In the genomic region with DNA sequence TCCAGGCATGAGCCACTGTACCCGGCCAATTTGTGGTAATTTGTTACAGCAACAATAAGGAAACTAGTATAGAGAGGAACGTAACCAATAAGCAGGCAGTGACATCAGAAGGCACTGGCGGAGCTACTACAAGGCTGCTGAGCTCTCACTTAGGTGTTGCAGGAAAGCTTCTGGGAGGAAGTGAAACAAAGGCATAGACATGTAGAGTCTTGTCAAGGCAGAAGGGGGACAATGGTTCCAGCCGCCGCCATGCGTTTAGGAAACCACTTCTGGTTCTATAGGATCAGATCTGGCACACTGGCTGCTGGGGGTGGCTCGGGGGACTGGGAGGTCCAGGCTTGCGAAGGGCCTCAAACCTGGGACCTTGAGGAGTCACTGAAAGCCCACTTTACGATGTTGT, we compare ENCODE assay signal across 1 cellular context.
TF ChIP-seq lines count a peak whose summit lies in the region.

No MANE protein-coding gene starts in this region.

TF ChIP-seq in H1, 55 proteins besides CTCF, POLR2A, EP300 and RAD21 (continued from another document):
- TF ChIP-seq, protein P1, sequence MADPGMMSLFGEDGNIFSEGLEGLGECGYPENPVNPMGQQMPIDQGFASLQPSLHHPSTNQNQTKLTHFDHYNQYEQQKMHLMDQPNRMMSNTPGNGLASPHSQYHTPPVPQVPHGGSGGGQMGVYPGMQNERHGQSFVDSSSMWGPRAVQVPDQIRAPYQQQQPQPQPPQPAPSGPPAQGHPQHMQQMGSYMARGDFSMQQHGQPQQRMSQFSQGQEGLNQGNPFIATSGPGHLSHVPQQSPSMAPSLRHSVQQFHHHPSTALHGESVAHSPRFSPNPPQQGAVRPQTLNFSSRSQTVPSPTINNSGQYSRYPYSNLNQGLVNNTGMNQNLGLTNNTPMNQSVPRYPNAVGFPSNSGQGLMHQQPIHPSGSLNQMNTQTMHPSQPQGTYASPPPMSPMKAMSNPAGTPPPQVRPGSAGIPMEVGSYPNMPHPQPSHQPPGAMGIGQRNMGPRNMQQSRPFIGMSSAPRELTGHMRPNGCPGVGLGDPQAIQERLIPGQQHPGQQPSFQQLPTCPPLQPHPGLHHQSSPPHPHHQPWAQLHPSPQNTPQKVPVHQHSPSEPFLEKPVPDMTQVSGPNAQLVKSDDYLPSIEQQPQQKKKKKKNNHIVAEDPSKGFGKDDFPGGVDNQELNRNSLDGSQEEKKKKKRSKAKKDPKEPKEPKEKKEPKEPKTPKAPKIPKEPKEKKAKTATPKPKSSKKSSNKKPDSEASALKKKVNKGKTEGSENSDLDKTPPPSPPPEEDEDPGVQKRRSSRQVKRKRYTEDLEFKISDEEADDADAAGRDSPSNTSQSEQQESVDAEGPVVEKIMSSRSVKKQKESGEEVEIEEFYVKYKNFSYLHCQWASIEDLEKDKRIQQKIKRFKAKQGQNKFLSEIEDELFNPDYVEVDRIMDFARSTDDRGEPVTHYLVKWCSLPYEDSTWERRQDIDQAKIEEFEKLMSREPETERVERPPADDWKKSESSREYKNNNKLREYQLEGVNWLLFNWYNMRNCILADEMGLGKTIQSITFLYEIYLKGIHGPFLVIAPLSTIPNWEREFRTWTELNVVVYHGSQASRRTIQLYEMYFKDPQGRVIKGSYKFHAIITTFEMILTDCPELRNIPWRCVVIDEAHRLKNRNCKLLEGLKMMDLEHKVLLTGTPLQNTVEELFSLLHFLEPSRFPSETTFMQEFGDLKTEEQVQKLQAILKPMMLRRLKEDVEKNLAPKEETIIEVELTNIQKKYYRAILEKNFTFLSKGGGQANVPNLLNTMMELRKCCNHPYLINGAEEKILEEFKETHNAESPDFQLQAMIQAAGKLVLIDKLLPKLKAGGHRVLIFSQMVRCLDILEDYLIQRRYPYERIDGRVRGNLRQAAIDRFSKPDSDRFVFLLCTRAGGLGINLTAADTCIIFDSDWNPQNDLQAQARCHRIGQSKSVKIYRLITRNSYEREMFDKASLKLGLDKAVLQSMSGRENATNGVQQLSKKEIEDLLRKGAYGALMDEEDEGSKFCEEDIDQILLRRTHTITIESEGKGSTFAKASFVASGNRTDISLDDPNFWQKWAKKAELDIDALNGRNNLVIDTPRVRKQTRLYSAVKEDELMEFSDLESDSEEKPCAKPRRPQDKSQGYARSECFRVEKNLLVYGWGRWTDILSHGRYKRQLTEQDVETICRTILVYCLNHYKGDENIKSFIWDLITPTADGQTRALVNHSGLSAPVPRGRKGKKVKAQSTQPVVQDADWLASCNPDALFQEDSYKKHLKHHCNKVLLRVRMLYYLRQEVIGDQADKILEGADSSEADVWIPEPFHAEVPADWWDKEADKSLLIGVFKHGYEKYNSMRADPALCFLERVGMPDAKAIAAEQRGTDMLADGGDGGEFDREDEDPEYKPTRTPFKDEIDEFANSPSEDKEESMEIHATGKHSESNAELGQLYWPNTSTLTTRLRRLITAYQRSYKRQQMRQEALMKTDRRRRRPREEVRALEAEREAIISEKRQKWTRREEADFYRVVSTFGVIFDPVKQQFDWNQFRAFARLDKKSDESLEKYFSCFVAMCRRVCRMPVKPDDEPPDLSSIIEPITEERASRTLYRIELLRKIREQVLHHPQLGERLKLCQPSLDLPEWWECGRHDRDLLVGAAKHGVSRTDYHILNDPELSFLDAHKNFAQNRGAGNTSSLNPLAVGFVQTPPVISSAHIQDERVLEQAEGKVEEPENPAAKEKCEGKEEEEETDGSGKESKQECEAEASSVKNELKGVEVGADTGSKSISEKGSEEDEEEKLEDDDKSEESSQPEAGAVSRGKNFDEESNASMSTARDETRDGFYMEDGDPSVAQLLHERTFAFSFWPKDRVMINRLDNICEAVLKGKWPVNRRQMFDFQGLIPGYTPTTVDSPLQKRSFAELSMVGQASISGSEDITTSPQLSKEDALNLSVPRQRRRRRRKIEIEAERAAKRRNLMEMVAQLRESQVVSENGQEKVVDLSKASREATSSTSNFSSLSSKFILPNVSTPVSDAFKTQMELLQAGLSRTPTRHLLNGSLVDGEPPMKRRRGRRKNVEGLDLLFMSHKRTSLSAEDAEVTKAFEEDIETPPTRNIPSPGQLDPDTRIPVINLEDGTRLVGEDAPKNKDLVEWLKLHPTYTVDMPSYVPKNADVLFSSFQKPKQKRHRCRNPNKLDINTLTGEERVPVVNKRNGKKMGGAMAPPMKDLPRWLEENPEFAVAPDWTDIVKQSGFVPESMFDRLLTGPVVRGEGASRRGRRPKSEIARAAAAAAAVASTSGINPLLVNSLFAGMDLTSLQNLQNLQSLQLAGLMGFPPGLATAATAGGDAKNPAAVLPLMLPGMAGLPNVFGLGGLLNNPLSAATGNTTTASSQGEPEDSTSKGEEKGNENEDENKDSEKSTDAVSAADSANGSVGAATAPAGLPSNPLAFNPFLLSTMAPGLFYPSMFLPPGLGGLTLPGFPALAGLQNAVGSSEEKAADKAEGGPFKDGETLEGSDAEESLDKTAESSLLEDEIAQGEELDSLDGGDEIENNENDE (IDR thresholded peaks at IDR 0.05; ENCODE audit: insufficient replicate concordance, low read length): no peak
- no peak for TF ChIP-seq HDAC6 (IDR thresholded peaks at IDR 0.05; ENCODE audit: low read depth, low read length)
- TF ChIP-seq HDAC2 (IDR thresholded peaks at IDR 0.05; ENCODE audit: borderline replicate concordance in 1 of 2, low read depth in 2 of 2, low read length in 2 of 2): no peak
- TF ChIP-seq, protein P2, sequence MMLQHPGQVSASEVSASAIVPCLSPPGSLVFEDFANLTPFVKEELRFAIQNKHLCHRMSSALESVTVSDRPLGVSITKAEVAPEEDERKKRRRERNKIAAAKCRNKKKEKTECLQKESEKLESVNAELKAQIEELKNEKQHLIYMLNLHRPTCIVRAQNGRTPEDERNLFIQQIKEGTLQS (IDR thresholded peaks at IDR 0.05; ENCODE audit: insufficient read depth, low read depth, low read length): no peak
- no peak for TF ChIP-seq SP2 (IDR thresholded peaks at IDR 0.05; ENCODE audit: low read length)
- TF ChIP-seq CTBP2 (IDR thresholded peaks at IDR 0.05; ENCODE audit: borderline replicate concordance, insufficient read depth, insufficient read length, low read length): no peak
- no peak for TF ChIP-seq USF2 (IDR thresholded peaks at IDR 0.05; ENCODE audit: low read length)
- TF ChIP-seq, protein P3, sequence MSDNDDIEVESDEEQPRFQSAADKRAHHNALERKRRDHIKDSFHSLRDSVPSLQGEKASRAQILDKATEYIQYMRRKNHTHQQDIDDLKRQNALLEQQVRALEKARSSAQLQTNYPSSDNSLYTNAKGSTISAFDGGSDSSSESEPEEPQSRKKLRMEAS (IDR thresholded peaks at IDR 0.05): no peak
- TF ChIP-seq GABPA (IDR thresholded peaks at IDR 0.05; ENCODE audit: borderline replicate concordance, insufficient read depth, low read length): no peak
- no peak for TF ChIP-seq TAF7 (optimal IDR thresholded peaks at IDR 0.05; ENCODE audit: borderline replicate concordance, low read depth, low read length)
- TF ChIP-seq ATF2 (IDR thresholded peaks at IDR 0.05; ENCODE audit: low read length): no peak
- no peak for TF ChIP-seq SRF (IDR thresholded peaks at IDR 0.05; ENCODE audit: low read depth, low read length)
- no peak for TF ChIP-seq RXRA (IDR thresholded peaks at IDR 0.05; ENCODE audit: insufficient read depth, low read depth, low read length)
- TF ChIP-seq TEAD4 (IDR thresholded peaks at IDR 0.05; ENCODE audit: low read depth, low read length): no peak
- no peak for TF ChIP-seq TCF12 (IDR thresholded peaks at IDR 0.05; ENCODE audit: low read depth, low read length)
- no peak for TF ChIP-seq SIRT6 (IDR thresholded peaks at IDR 0.05; ENCODE audit: low read length)
- no peak for TF ChIP-seq CBX8 (IDR thresholded peaks at IDR 0.05; ENCODE audit: borderline replicate concordance, low read depth, low read length)
- TF ChIP-seq ASH2L (IDR thresholded peaks at IDR 0.05; ENCODE audit: low read length): no peak
